ENCODE assay signal across 8 cellular contexts in the genomic region with DNA sequence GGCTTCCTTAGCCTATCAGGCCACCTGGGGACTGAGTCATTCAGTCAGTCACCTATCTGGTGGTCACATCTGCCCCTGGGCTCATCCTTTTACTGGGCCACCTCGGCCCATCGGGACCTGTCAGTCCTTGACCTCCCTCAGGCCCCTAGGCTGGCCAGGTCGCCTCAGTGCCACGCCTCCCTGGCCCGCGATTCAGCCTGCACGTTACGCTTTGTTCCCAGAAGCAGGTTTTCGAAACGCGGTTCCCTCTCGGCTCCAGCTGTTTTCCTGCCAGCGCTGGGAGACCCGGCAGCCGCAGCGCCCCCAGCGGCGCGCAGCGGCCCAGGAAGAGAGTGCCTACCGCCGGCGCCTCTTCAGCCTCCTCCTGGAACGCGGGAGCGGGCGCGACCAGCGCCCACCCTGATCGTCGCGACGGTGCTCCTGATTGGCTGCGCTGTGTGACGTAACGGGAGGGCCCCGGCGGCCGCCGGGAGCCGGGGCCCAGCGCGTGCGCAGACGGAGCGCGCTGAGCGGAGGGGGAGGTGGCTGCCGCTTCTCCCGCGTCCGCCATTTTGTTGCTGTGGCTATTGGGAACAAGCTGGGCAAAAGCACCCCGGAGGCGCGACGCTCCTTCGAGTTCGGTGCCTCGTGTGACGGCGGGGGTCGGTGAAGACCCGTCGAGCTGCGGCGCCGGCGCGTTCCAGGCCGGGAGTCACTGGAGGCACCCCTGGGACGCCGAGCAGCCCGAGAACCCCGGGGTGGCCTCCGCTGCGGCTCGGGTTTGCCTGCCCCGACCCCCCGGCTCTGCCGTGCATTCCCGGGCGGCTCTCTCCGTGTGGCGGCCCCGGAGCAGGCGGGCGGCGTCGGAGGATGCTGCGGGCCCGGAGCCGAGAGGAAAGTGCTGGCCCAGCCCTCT. TPM values are rescaled to one million over a fixed set of nuclear protein-coding genes. Genes with fewer than 3 reads are reported as not detected.
DNase-seq lines count a peak whose midpoint lies in the region; ATAC-seq and TF ChIP-seq lines count a peak whose summit lies in the region.

A gene with protein sequence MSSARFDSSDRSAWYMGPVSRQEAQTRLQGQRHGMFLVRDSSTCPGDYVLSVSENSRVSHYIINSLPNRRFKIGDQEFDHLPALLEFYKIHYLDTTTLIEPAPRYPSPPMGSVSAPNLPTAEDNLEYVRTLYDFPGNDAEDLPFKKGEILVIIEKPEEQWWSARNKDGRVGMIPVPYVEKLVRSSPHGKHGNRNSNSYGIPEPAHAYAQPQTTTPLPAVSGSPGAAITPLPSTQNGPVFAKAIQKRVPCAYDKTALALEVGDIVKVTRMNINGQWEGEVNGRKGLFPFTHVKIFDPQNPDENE (plus strand): TSS at position 492 of the 895 bp plus-strand sequence. CDS start 528 bp downstream, outside the sequence.

- ATAC-seq in GM18870 (IDR thresholded peaks at IDR 0.05; ENCODE audit: unreplicated experiment) = peak; percentile 79
- ATAC-seq in HG03135 (IDR thresholded peaks at IDR 0.05; ENCODE audit: unreplicated experiment) = peak; percentile 88

- H2AFZ ChIP-seq in smooth muscle cell (ENCODE audit: low read depth) = peak within 1 kb of the TSS; percentile 96

- TF ChIP-seq POLR2A in breast epithelium (IDR thresholded peaks at IDR 0.05) = peak; percentile 88

- DNase-seq in AG04450 (ENCODE audit: low read depth, low spot score) (peak; percentile 93), NCI-H2196 (lab: John Stamatoyannopoulos, UW; ENCODE audit: unreplicated experiment) (peak; percentile 88), breast epithelium (ENCODE audit: low spot score in 2 of 2) (peak; percentile 96 to 97), iPS-NIHi11 (ENCODE audit: low spot score) (peak; percentile 100), smooth muscle cell (lab: John Stamatoyannopoulos, UW; ENCODE audit: unreplicated experiment) (peak; percentile 89)

- H3K4me1 ChIP-seq in breast epithelium = peaks cover 0 to 7% of the 10 kb centered on the region in 2 donors
- peaks cover 17% of the 10 kb centered on the region for H3K4me1 ChIP-seq in smooth muscle cell (ENCODE audit: low read depth)

- H4K20me1 ChIP-seq in smooth muscle cell (ENCODE audit: low read depth) = peaks cover 44% of the 10 kb centered on the region

- POLR2A ChIA-PET in AG04450 (lab: Yijun Ruan, JAX) = interaction anchor here (0.6 to 1.3 kb wide), 5 partner anchors 9 to 65 kb away, joined by 3 to 8 read pairs (median 4); a partner anchor contains a TSS

- H3K27ac ChIP-seq in AG04450 (ENCODE audit: low read depth, low read length) = peak within 1 kb of the TSS; percentile 94
- H3K27ac ChIP-seq in VCaP = peak within 1 kb of the TSS; percentile 97
- peak within 1 kb of the TSS; percentile 96 to 99 for H3K27ac ChIP-seq in breast epithelium
- peak within 1 kb of the TSS; percentile 90 for H3K27ac ChIP-seq in smooth muscle cell (ENCODE audit: low read depth)

- CTCF ChIA-PET in AG04450 (lab: Charles Lee) = interaction anchor here (0.6 to 1.6 kb wide), 27 partner anchors 9 to 652 kb away, joined by 3 to 17 read pairs (median 3); a partner anchor contains a TSS

- no peaks in the 10 kb centered on the region for H3F3A ChIP-seq in smooth muscle cell (ENCODE audit: low read depth)

- H3K9ac ChIP-seq in smooth muscle cell (ENCODE audit: low read depth) = peak within 1 kb of the TSS; percentile 94

- TF ChIP-seq CTCF in AG04450 (IDR thresholded peaks at IDR 0.05; ENCODE audit: low read depth, low read length) = peak; percentile 94
- TF ChIP-seq CTCF in VCaP (conservative IDR thresholded peaks at IDR 0.05) = peak; percentile 99
- TF ChIP-seq CTCF in breast epithelium (IDR thresholded peaks at IDR 0.05) = peak; percentile 93 to 96 (median 94)
- TF ChIP-seq CTCF in smooth muscle cell (IDR thresholded peaks at IDR 0.05; ENCODE audit: borderline replicate concordance, insufficient read depth, poor library complexity, severe bottlenecking) = peak; percentile 89

- intact Hi-C loops in breast epithelium (cut with DNase I; ENCODE audit: low total_unique reads) = no loop called here

- H3K9me3 ChIP-seq in AG04450 (ENCODE audit: control insufficient read depth, insufficient read depth, low read length) (no peaks in the 10 kb centered on the region; the same call in 1 of the 2 replicates), breast epithelium (no peaks in the 10 kb centered on the region), smooth muscle cell (replicated peaks; ENCODE audit: low read depth) (no peaks in the 10 kb centered on the region)

- under 1% methylated on average over 79 of the region's 92 CpGs for WGBS in smooth muscle cell (ENCODE audit: low lambda C conversion rate)

- H3K27me3 ChIP-seq in AG04450 (ENCODE audit: control insufficient read depth, insufficient read depth, low read length) (no peaks in the 10 kb centered on the region), breast epithelium (no peaks in the 10 kb centered on the region), smooth muscle cell (ENCODE audit: low read depth) (no peaks in the 10 kb centered on the region)

- H3K4me2 ChIP-seq in smooth muscle cell = peak within 1 kb of the TSS; percentile 96

- H3K36me3 ChIP-seq in breast epithelium (no peaks in the 10 kb centered on the region), smooth muscle cell (ENCODE audit: low read depth) (no peaks in the 10 kb centered on the region)

- H3K4me3 ChIP-seq in AG04450 (ENCODE audit: low read depth, low read length) (peak within 1 kb of the TSS; percentile 70), breast epithelium (peak within 1 kb of the TSS; percentile 68 to 100 (median 98)), smooth muscle cell (peak within 1 kb of the TSS; percentile 78)

- peaks cover 49% of the 10 kb centered on the region for H3K79me2 ChIP-seq in smooth muscle cell (ENCODE audit: low read depth)

RNA-seq across cellular contexts. Expression of the gene that starts here (rescaled TPM):
- polyA plus RNA-seq in AG04450 (2011; rRNA removed) = 24.1 and 25.4 TPM in 2 replicates
- 36.2 and 40.1 TPM in 2 replicates for polyA minus RNA-seq in AG04450 (2011; rRNA and poly(A)+ RNA removed)
- 10 to 100 TPM; 36.8 to 46.5 (median 42.3) TPM for total RNA-seq in breast epithelium
- total RNA-seq in smooth muscle cell = 40.9 TPM in 2 replicates
- polyA plus RNA-seq in smooth muscle cell = 25.1 and 26.6 TPM in 2 replicates

Comparison
In these comparisons a context has a peak if more than half of its experiments do, and no peak if none do; other contexts are left out.
1. Peak in every context shown above with its lines: DNase-seq, ATAC-seq, H3K4me3 ChIP-seq and H3K27ac ChIP-seq.